In genomic region chr12:65565601-65566560, GRCh38 we compare ENCODE assay signal across 1 cellular context.
TF ChIP-seq lines count a peak whose summit lies in the region.

No MANE protein-coding gene starts in this region.

TF ChIP-seq in IMR-90, 13 proteins besides CTCF, POLR2A, EP300 and RAD21 (continued from another document):
- peak; percentile 46; the same call in 1 of the 2 replicates for TF ChIP-seq CHD1 (IDR thresholded peaks at IDR 0.05; ENCODE audit: low read depth, low read length)
- peak; percentile 26; the same call in 1 of the 2 replicates for TF ChIP-seq MXI1 (IDR thresholded peaks at IDR 0.05; ENCODE audit: borderline replicate concordance, low read depth, low read length)
